31 cellular contexts compared by ENCODE assay signal in the genomic region with DNA sequence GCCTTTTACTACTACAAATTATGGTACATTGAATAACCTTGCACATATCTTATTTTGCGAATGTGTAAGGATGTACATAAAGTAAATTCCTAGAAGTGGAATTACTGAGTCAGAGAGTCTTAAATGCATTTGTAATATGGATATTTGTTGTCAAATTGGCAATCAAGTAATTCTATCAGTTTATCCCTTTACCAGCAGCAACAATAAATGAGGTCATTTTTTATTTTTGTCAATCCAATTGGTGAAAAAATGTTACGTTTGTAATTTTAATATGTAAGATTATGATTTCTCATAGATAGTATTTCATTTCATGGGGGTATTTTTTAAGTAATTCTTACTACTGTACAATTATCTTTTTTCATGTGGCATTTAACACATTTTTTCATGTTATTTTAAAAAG.
"Had no signal": no experiment of that assay in that cellular context is flagged by ENCODE, and none has a peak within 500 bp of the region (broad histone marks: within the 10 kb centered on the region; RNA-seq: fewer than 3 reads in every experiment).

No MANE protein-coding gene starts in this region.

- H3K27me3 ChIP-seq: body of pancreas, brain microvascular endothelial cell, breast epithelium had no signal

- H3K27ac ChIP-seq: body of pancreas, brain microvascular endothelial cell, breast epithelium, WERI-Rb-1 had no signal

- ATAC-seq: activated CD8-positive, alpha-beta T cell treated with anti-CD3 and anti-CD28 coated beads for 36 hours; activated naive CD8-positive, alpha-beta T cell treated with anti-CD3 and anti-CD28 coated beads, Interleukin-2, amount 50 U/mL, for 24 hours; activated T-cell treated with anti-CD3 and anti-CD28 coated beads, Interleukin-2, amount 50 U/mL, for 4 hours; activated T-cell treated with anti-CD3 and anti-CD28 coated beads, Interleukin-2, amount 50 U/mL, for 72 hours; activated T-helper 17 cell treated with anti-CD3 and anti-CD28 coated beads, Interleukin-2, amount 50 U/mL, for 72 hours; body of pancreas; WTC11 had no signal

- H3K36me3 ChIP-seq: brain microvascular endothelial cell, breast epithelium had no signal

- H3K9me3 ChIP-seq: body of pancreas, breast epithelium had no signal

- H3K4me1 ChIP-seq: body of pancreas, breast epithelium had no signal

- H3K4me3 ChIP-seq: body of pancreas, breast epithelium had no signal

- FAIRE-seq: astrocyte had no signal

- DNase-seq: activated CD4-positive, alpha-beta memory T cell treated with anti-CD3 and anti-CD28 coated beads for 36 hours; activated CD4-positive, alpha-beta T cell treated with anti-CD3 and anti-CD28 coated beads for 4 hours; activated CD4-positive, alpha-beta T cell treated with anti-CD3 and anti-CD28 coated beads, Interleukin-2, amount 10 ng/mL, durations not matched to agents 24 days and 14 days; activated CD4-positive, alpha-beta T cell treated with anti-CD3 and anti-CD28 coated beads, Interleukin-2, amount 50 U/mL, for 1 hour; activated CD4-positive, alpha-beta T cell treated with anti-CD3 and anti-CD28 coated beads, Interleukin-2, amount 50 U/mL, for 4 hours; activated CD4-positive, CD25-positive, alpha-beta regulatory T cell; activated CD4-positive, CD25-positive, alpha-beta regulatory T cell treated with anti-CD3 and anti-CD28 coated beads, Interleukin-2, amount 50 U/mL, for 72 hours; activated CD8-positive, alpha-beta memory T cell treated with anti-CD3 and anti-CD28 coated beads, Interleukin-2, amount 50 U/mL, for 4 hours; activated CD8-positive, alpha-beta T cell treated with anti-CD3 and anti-CD28 coated beads for 36 hours; activated effector memory CD4-positive, alpha-beta T cell treated with anti-CD3 and anti-CD28 coated beads, Interleukin-2, amount 50 U/mL, for 16 hours; activated gamma-delta T cell treated with Interleukin-2 at 50 U/mL for 16 hours; activated naive CD4-positive, alpha-beta T cell treated with anti-CD3 and anti-CD28 coated beads, Interleukin-2, amount 10 ng/mL, durations not matched to agents 7 days and 5 days; activated naive CD4-positive, alpha-beta T cell treated with Interleukin-2 at 50 U/mL for 16 hours; activated naive CD8-positive, alpha-beta T cell treated with anti-CD3 and anti-CD28 coated beads, Interleukin-2, amount 10 ng/mL, durations not matched to agents 7 days and 5 days; activated naive CD8-positive, alpha-beta T cell treated with anti-CD3 and anti-CD28 coated beads, Interleukin-2, amount 50 U/mL, for 24 hours; activated T-cell treated with anti-CD3 and anti-CD28 coated beads for 4 hours; activated T-cell treated with anti-CD3 and anti-CD28 coated beads, Interleukin-2, amount 50 U/mL, for 1 hour; activated T-cell treated with anti-CD3 and anti-CD28 coated beads, Interleukin-2, amount 50 U/mL, for 4 hours; activated T-cell treated with anti-CD3 and anti-CD28 coated beads, Interleukin-2, amount 50 U/mL, for 72 hours; aorta; body of pancreas; brain microvascular endothelial cell; central memory CD4-positive, alpha-beta T cell; T-helper 1 cell; T-helper 2 cell; T-helper 9 cell; WERI-Rb-1 had no signal
